ENCODE assay signal across 20 cellular contexts in the genomic region with DNA sequence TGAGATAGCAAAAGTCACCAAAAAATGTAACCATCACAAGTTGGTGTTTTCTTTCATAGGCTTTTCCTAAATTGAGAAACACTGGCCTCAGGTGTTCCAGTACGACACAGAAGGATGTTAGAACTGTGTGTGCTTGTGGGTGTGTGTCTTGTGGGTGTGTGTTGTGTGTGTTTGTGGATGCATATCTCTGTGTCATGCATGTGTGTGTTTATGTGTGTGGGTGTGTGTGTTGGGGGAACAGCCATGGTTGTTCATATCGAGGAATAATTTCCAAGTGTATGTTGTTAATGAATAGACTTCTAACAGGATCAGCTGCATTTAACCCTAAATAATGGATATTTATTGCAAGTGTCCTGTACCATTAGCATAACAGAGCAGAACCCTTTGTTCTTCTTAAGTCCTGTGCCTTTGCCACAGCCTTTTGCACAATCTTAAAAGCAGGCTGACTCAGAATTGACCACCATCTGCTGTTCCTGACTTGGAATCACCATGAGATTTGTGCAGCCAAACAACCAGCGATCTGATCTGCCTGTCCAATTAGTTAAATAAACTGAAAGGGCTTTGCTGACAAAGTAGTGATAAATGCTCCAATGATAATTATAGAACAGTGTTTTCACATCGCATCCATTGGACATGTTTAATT. TPM values are rescaled to one million over a fixed set of nuclear protein-coding genes. Genes with fewer than 3 reads are reported as not detected.
DNase-seq lines count a peak whose midpoint lies in the region; ATAC-seq and TF ChIP-seq lines count a peak whose summit lies in the region.
"Had no signal": no experiment of that assay in that cellular context is flagged by ENCODE, and none has a peak within 500 bp of the region (broad histone marks: within the 10 kb centered on the region; RNA-seq: fewer than 3 reads in every experiment).

No MANE protein-coding gene starts in this region.

- H3K27me3 Mint-ChIP-seq in MCF 10A (ENCODE audit: insufficient read depth, unreplicated experiment), result no peaks in the 10 kb centered on the region
- H3K27me3 Mint-ChIP-seq: activated naive CD8-positive, alpha-beta T cell treated with anti-CD3 and anti-CD28 coated beads for 36 hours; central memory CD8-positive, alpha-beta T cell had no signal

- no peaks in the 10 kb centered on the region for H3K9me3 Mint-ChIP-seq in MCF 10A (ENCODE audit: unreplicated experiment)
- H3K9me3 Mint-ChIP-seq: activated naive CD8-positive, alpha-beta T cell treated with anti-CD3 and anti-CD28 coated beads for 36 hours; central memory CD8-positive, alpha-beta T cell had no signal

- TF ChIP-seq CTCF in MCF 10A (IDR thresholded peaks at IDR 0.05; ENCODE audit: unreplicated experiment) (no peak), mammary epithelial cell (conservative IDR thresholded peaks at IDR 0.05 in 1 of 2, IDR thresholded peaks at IDR 0.05 in 1 of 2; ENCODE audit: extremely low read depth in 1 of 2, insufficient read depth in 1 of 2, low read depth in 1 of 2, low read length in 2 of 2) (no peak), WERI-Rb-1 (IDR thresholded peaks at IDR 0.05; ENCODE audit: low read depth, low read length) (no peak), fibroblast of mammary gland (conservative IDR thresholded peaks at IDR 0.05; ENCODE audit: control insufficient read depth, insufficient read depth, low read depth, low read length) (no peak)

- no peaks in the 10 kb centered on the region for H3K79me2 ChIP-seq in mammary epithelial cell (ENCODE audit: insufficient read depth, low read length)

- intact Hi-C loops in MCF 10A (cut with micrococcal nuclease), result no loop called here
- intact Hi-C loops in mammary epithelial cell (cut with micrococcal nuclease), result no loop called here

- POLR2A ChIA-PET in MCF 10A (lab: Yijun Ruan, JAX), result interaction anchor here (0.8 kb wide), 1 partner anchor 60 kb away, joined by 5 read pairs; no protein-coding TSS in a partner anchor

- no peak overlapping the region for H3K4me3 ChIP-seq in mammary epithelial cell (replicated peaks in 1 of 3; ENCODE audit: insufficient read depth in 1 of 3, low read depth in 2 of 3, low read length in 3 of 3)
- H3K4me3 ChIP-seq in WERI-Rb-1 (ENCODE audit: low read depth, low read length), result no peak overlapping the region
- H3K4me3 ChIP-seq in fibroblast of mammary gland (ENCODE audit: control insufficient read depth, low read depth, low read length), result no peak overlapping the region
- no peak overlapping the region for H3K4me3 ChIP-seq in skeletal muscle cell (ENCODE audit: low read depth, low read length)

- H3K27ac ChIP-seq in mammary epithelial cell (ENCODE audit: insufficient read depth, low read depth, low read length) (no peak overlapping the region), WERI-Rb-1 (no peak overlapping the region; the same call in 1 of the 2 replicates)

- H3K9me3 ChIP-seq in mammary epithelial cell (replicated peaks; ENCODE audit: insufficient read depth, low read length), result no peaks in the 10 kb centered on the region
- H3K9me3 ChIP-seq in WERI-Rb-1 (ENCODE audit: severe bottlenecking), result no peaks in the 10 kb centered on the region

- no peak for ATAC-seq in HG02571 (IDR thresholded peaks at IDR 0.05; ENCODE audit: unreplicated experiment)
- ATAC-seq: left lobe of liver had no signal

- no peak overlapping the region for H3K27ac Mint-ChIP-seq in MCF 10A (ENCODE audit: low read depth, unreplicated experiment)
- H3K27ac Mint-ChIP-seq: activated naive CD8-positive, alpha-beta T cell treated with anti-CD3 and anti-CD28 coated beads for 36 hours; naive B cell had no signal

- in situ Hi-C loops in mammary epithelial cell (cut with MboI; ENCODE audit: low sequenced_read_pairs in 2 of 2), result no loop called here

- H3K36me3 Mint-ChIP-seq in MCF 10A (ENCODE audit: insufficient read depth, unreplicated experiment), result no peaks in the 10 kb centered on the region
- H3K36me3 Mint-ChIP-seq: activated naive CD8-positive, alpha-beta T cell treated with anti-CD3 and anti-CD28 coated beads for 36 hours; naive B cell had no signal

- DNase-seq in MCF 10A (ENCODE audit: unreplicated experiment), result peak; percentile 39
- no peak for DNase-seq in mammary epithelial cell
- peak; percentile 53 for DNase-seq in WERI-Rb-1
- DNase-seq in fibroblast of mammary gland (ENCODE audit: low read depth), result peak; percentile 86
- DNase-seq in skeletal muscle cell (ENCODE audit: low read depth), result peak; percentile 69
- no peak for DNase-seq in NCI-H187 treated with DMSO at 0.1 percent for 48 hours (lab: John Stamatoyannopoulos, UW)
- no peak for DNase-seq in NAMALWA (ENCODE audit: low spot score)
- DNase-seq: activated CD4-positive, alpha-beta T cell treated with anti-CD3 and anti-CD28 coated beads, Interleukin-2, amount 50 U/mL, for 4 hours; activated naive CD8-positive, alpha-beta T cell treated with anti-CD3 and anti-CD28 coated beads for 36 hours; activated T-cell treated with anti-CD3 and anti-CD28 coated beads, Interleukin-2, amount 50 U/mL, for 48 hours; EL; hippocampal formation; KG1; naive B cell; stimulated activated CD4-positive, alpha-beta T cell treated with anti-CD3 and anti-CD28 coated beads, Interleukin-2, amount 100 ng/mL, for 48 hours; stimulated activated CD8-positive, alpha-beta memory T cell treated with anti-CD3 and anti-CD28 coated beads, Interleukin-4, amount 100 ng/mL, for 48 hours had no signal

- H3K27me3 ChIP-seq in mammary epithelial cell (ENCODE audit: insufficient read depth, low read length) (no peaks in the 10 kb centered on the region), WERI-Rb-1 (ENCODE audit: insufficient read depth, low read depth, severe bottlenecking) (no peaks in the 10 kb centered on the region)

- BruUV-seq in MCF 10A (replicated peaks; lab: Mats Ljungman, UMichigan) (no TSS peak), mammary epithelial cell (replicated peaks; lab: Mats Ljungman, UMichigan) (no TSS peak)

- H4K20me1 ChIP-seq in mammary epithelial cell (ENCODE audit: insufficient read depth, low read length), result no peaks in the 10 kb centered on the region

- H3K36me3 ChIP-seq in mammary epithelial cell (ENCODE audit: insufficient read depth, low read length) (no peaks in the 10 kb centered on the region), WERI-Rb-1 (no peaks in the 10 kb centered on the region)

- H3K4me1 Mint-ChIP-seq in MCF 10A (ENCODE audit: insufficient read depth, unreplicated experiment), result peaks cover 18% of the 10 kb centered on the region
- H3K4me1 Mint-ChIP-seq: activated naive CD8-positive, alpha-beta T cell treated with anti-CD3 and anti-CD28 coated beads for 36 hours; central memory CD8-positive, alpha-beta T cell; naive B cell had no signal

- no peak overlapping the region for H2AFZ ChIP-seq in mammary epithelial cell (ENCODE audit: low read depth, low read length)

- 95% methylated on average over 4 of the region's 4 CpGs for WGBS in mammary epithelial cell (ENCODE audit: low coverage, missing lambda C conversion rate)

- dilution Hi-C loops in mammary epithelial cell (cut with HindIII; ENCODE audit: low sequenced_read_pairs), result no loop called here

- H3K9ac ChIP-seq in mammary epithelial cell (ENCODE audit: insufficient read depth, low read length), result no peak overlapping the region

- H3K4me2 ChIP-seq in mammary epithelial cell (ENCODE audit: insufficient read depth, low read depth, low read length), result no peak overlapping the region

- H3K4me1 ChIP-seq in mammary epithelial cell (ENCODE audit: insufficient read depth, low read length), result peaks cover 9% of the 10 kb centered on the region

- CTCF ChIA-PET in MCF 10A (lab: Yijun Ruan, JAX) (interaction anchor here (0.6 to 2.3 kb wide), 5 partner anchors 11 to 123 kb away, joined by 3 to 16 read pairs (median 4); no protein-coding TSS in a partner anchor), mammary epithelial cell (lab: Charles Lee; ENCODE audit: low non-redundant PET) (no interaction called here)

- no peak overlapping the region for H3K4me3 Mint-ChIP-seq in MCF 10A (ENCODE audit: unreplicated experiment)
- H3K4me3 Mint-ChIP-seq: activated naive CD8-positive, alpha-beta T cell treated with anti-CD3 and anti-CD28 coated beads for 36 hours; central memory CD8-positive, alpha-beta T cell; naive B cell had no signal

RNA-seq across cellular contexts. Expression of gene CD93, which starts 7.7 kb away (rescaled TPM):
- not detected in 2 replicates for total RNA-seq in MCF 10A (2022)
- total RNA-seq in mammary epithelial cell, result not detected
- polyA plus RNA-seq in mammary epithelial cell, result not detected
- not detected for polyA minus RNA-seq in mammary epithelial cell

RNA-seq across cellular contexts. Expression of gene THBD, which starts 29.0 kb away (rescaled TPM):
- total RNA-seq in MCF 10A (2022) (15.4 and 36.2 TPM in 2 replicates), mammary epithelial cell (10 to 100 TPM in 1 of 2 donors, 1 to 10 TPM in 1; 1.4 to 36.7 TPM)
- polyA plus RNA-seq in mammary epithelial cell, result 2.6 TPM
- 1.4 TPM for polyA minus RNA-seq in mammary epithelial cell
- total RNA-seq: activated naive CD8-positive, alpha-beta T cell treated with anti-CD3 and anti-CD28 coated beads for 36 hours had no signal

RNA-seq across cellular contexts. Expression of gene SSTR4, which starts 43.4 kb away (rescaled TPM):
- total RNA-seq in MCF 10A (2022) (not detected in 2 replicates), mammary epithelial cell (not detected)
- polyA plus RNA-seq in mammary epithelial cell, result not detected
- not detected for polyA minus RNA-seq in mammary epithelial cell
- total RNA-seq: activated naive CD8-positive, alpha-beta T cell treated with anti-CD3 and anti-CD28 coated beads for 36 hours; left lobe of liver had no signal
- polyA plus RNA-seq: thymus had no signal

Comparison
In these comparisons a context has a peak if more than half of its experiments do, and no peak if none do; other contexts are left out.
1. DNase-seq: peak in MCF 10A (single experiment), WERI-Rb-1 (single experiment), fibroblast of mammary gland (single experiment) and skeletal muscle cell (single experiment); none in mammary epithelial cell (single experiment), NCI-H187 treated with DMSO at 0.1 percent for 48 hours (single experiment) and NAMALWA (single experiment).